In genomic region chr3:113270096-113270495, GRCh38 we compare ENCODE assay signal across 26 cellular contexts. TPM values are rescaled to one million over a fixed set of nuclear protein-coding genes. Genes with fewer than 3 reads are reported as not detected.
A peak's percentile ranks its signal among the peaks of the same experiment; 100 is the strongest.
DNase-seq lines count a peak whose midpoint lies in the region; ATAC-seq and TF ChIP-seq lines count a peak whose summit lies in the region.
"Had no signal": no experiment of that assay in that cellular context is flagged by ENCODE, and none has a peak within 500 bp of the region (broad histone marks: within the 10 kb centered on the region; RNA-seq: fewer than 3 reads in every experiment).

No MANE protein-coding gene starts in this region.

- no peak overlapping the region for H2BK120ac ChIP-seq in mesenchymal stem cell (ENCODE audit: low read depth, low read length)

- H3K9me3 Mint-ChIP-seq in MCF 10A (ENCODE audit: unreplicated experiment), result no peaks in the 10 kb centered on the region
- H3K9me3 Mint-ChIP-seq: activated CD8-positive, alpha-beta T cell treated with anti-CD3 and anti-CD28 coated beads for 36 hours; activated naive CD4-positive, alpha-beta T cell treated with anti-CD3 and anti-CD28 coated beads, Interleukin-2, amount 50 U/mL, for 24 hours; T-helper 2 cell treated with Interferon-gamma antibody and Interleukin-4, amounts not matched to agents 5 μg/mL and 100 μg/mL, for 36 hours had no signal

- H3K18ac ChIP-seq in mesenchymal stem cell (ENCODE audit: low read depth in 1 of 2, low read length in 2 of 2), result no peak overlapping the region

- H3K4me1 ChIP-seq in breast epithelium (peaks cover 0 to 4% of the 10 kb centered on the region in 2 donors), mesenchymal stem cell (ENCODE audit: control insufficient read depth, insufficient read depth, low read depth, low read length) (peaks cover 4% of the 10 kb centered on the region), psoas muscle (peaks cover 1% of the 10 kb centered on the region)

- H4K8ac ChIP-seq in mesenchymal stem cell (ENCODE audit: low read length), result no peak overlapping the region

- H3K9ac ChIP-seq in mesenchymal stem cell (ENCODE audit: low read length), result peak overlapping the region; percentile 35
- H3K9ac ChIP-seq: BLaER1 treated with 17β-estradiol and CSF1 and Interleukin-3, amounts not matched to agents 10 nM and 100 nM had no signal

- POLR2A ChIA-PET in MCF 10A (lab: Yijun Ruan, JAX), result interaction anchor here (0.6 kb wide), 1 partner anchor 471 kb away, joined by 4 read pairs; no protein-coding TSS in a partner anchor

- 78% methylated on average over 2 of the region's 2 CpGs for WGBS in mesenchymal stem cell
- WGBS in psoas muscle, 3 donors, result 74 to 75% (median 74%) methylated on average over 2 of the region's 2 CpGs

- peak overlapping the region; percentile 45 to 70 for H3K27ac ChIP-seq in breast epithelium
- no peak overlapping the region for H3K27ac ChIP-seq in mesenchymal stem cell (ENCODE audit: low read length, poor library complexity, severe bottlenecking)
- H3K27ac ChIP-seq in psoas muscle, result no peak overlapping the region
- H3K27ac ChIP-seq: BLaER1 treated with 17β-estradiol and CSF1 and Interleukin-3, amounts not matched to agents 10 nM and 100 nM; tibial nerve had no signal

- intact Hi-C loops in breast epithelium (cut with DNase I; ENCODE audit: low total_unique reads) (loop anchor here (5.0 kb wide), 2 partner anchors 1117 to 1457 kb away; no protein-coding TSS in a partner anchor), MCF 10A (cut with micrococcal nuclease) (no loop called here), psoas muscle (cut with DNase I) (no loop called here)

- no peaks in the 10 kb centered on the region for H3K36me3 ChIP-seq in breast epithelium
- H3K36me3 ChIP-seq in mesenchymal stem cell (ENCODE audit: control insufficient read depth in 1 of 2, insufficient read depth in 2 of 2, low read depth in 1 of 2, low read length in 2 of 2), result peaks cover 57 to 90% of the 10 kb centered on the region in 2 experiments
- H3K36me3 ChIP-seq in psoas muscle (ENCODE audit: insufficient read depth in 1 of 2, low read depth in 1 of 2), result no peaks in the 10 kb centered on the region
- H3K36me3 ChIP-seq: BLaER1 treated with 17β-estradiol and CSF1 and Interleukin-3, amounts not matched to agents 10 nM and 100 nM had no signal

- H3K4ac ChIP-seq in mesenchymal stem cell (ENCODE audit: low read depth in 1 of 2, low read length in 2 of 2), result no peak overlapping the region

- H2BK12ac ChIP-seq in mesenchymal stem cell (ENCODE audit: low read length in 2 of 2), result no peak overlapping the region

- no peak overlapping the region for H3K14ac ChIP-seq in mesenchymal stem cell (ENCODE audit: low read length in 2 of 2)

- no peak overlapping the region for H2BK5ac ChIP-seq in mesenchymal stem cell (ENCODE audit: low read depth, low read length, poor library complexity, severe bottlenecking)

- no peak overlapping the region for H2AFZ ChIP-seq in mesenchymal stem cell (ENCODE audit: low read depth, low read length)

- H4K91ac ChIP-seq in mesenchymal stem cell (ENCODE audit: low read length), result no peak overlapping the region

- no peak overlapping the region for H3K27ac Mint-ChIP-seq in MCF 10A (ENCODE audit: low read depth, unreplicated experiment)
- H3K27ac Mint-ChIP-seq: activated CD4-positive, alpha-beta T cell treated with anti-CD3 and anti-CD28 coated beads for 36 hours; activated CD8-positive, alpha-beta T cell treated with anti-CD3 and anti-CD28 coated beads for 36 hours; activated naive CD4-positive, alpha-beta T cell treated with anti-CD3 and anti-CD28 coated beads, Interleukin-2, amount 50 U/mL, for 24 hours; T-helper 2 cell treated with Interferon-gamma antibody and Interleukin-4, amounts not matched to agents 5 μg/mL and 100 μg/mL, for 36 hours had no signal

- no peaks in the 10 kb centered on the region for H3K4me1 Mint-ChIP-seq in MCF 10A (ENCODE audit: insufficient read depth, unreplicated experiment)
- H3K4me1 Mint-ChIP-seq: activated CD4-positive, alpha-beta T cell treated with anti-CD3 and anti-CD28 coated beads for 36 hours; activated naive CD4-positive, alpha-beta T cell treated with anti-CD3 and anti-CD28 coated beads, Interleukin-2, amount 50 U/mL, for 24 hours had no signal

- no peak for TF ChIP-seq POLR2A in breast epithelium (IDR thresholded peaks at IDR 0.05)

- H3K4me3 Mint-ChIP-seq in MCF 10A (ENCODE audit: unreplicated experiment), result no peak overlapping the region
- H3K4me3 Mint-ChIP-seq: activated CD4-positive, alpha-beta T cell treated with anti-CD3 and anti-CD28 coated beads for 36 hours; activated CD8-positive, alpha-beta T cell treated with anti-CD3 and anti-CD28 coated beads for 36 hours; activated naive CD4-positive, alpha-beta T cell treated with anti-CD3 and anti-CD28 coated beads, Interleukin-2, amount 50 U/mL, for 24 hours; T-helper 2 cell treated with Interferon-gamma antibody and Interleukin-4, amounts not matched to agents 5 μg/mL and 100 μg/mL, for 36 hours had no signal

- CTCF ChIA-PET in MCF 10A (lab: Yijun Ruan, JAX), result interaction anchor here (0.5 to 3.1 kb wide), 5 partner anchors 9 to 134 kb away, joined by 3 to 9 read pairs (median 3); no protein-coding TSS in a partner anchor

- no peaks in the 10 kb centered on the region for H3K79me1 ChIP-seq in mesenchymal stem cell (replicated peaks; ENCODE audit: low read length, poor library complexity, severe bottlenecking)

- H3K4me3 ChIP-seq in breast epithelium (no peak overlapping the region), mesenchymal stem cell (ENCODE audit: insufficient read depth in 1 of 2, low read depth in 1 of 2, low read length in 2 of 2) (no peak overlapping the region), psoas muscle (no peak overlapping the region)
- H3K4me3 ChIP-seq: BLaER1 treated with 17β-estradiol and CSF1 and Interleukin-3, amounts not matched to agents 10 nM and 100 nM; heart left ventricle; sigmoid colon; tibial nerve had no signal

- ATAC-seq in psoas muscle, result no peak
- ATAC-seq: activated CD4-positive, alpha-beta T cell treated with anti-CD3 and anti-CD28 coated beads for 36 hours; activated CD8-positive, alpha-beta T cell treated with anti-CD3 and anti-CD28 coated beads for 36 hours; HCT116; heart left ventricle; left ventricle myocardium superior had no signal

- BruUV-seq in MCF 10A (replicated peaks; lab: Mats Ljungman, UMichigan), result no TSS peak

- H2AK5ac ChIP-seq in mesenchymal stem cell (ENCODE audit: low read length, severe bottlenecking), result no peak overlapping the region

- H3K27me3 Mint-ChIP-seq in MCF 10A (ENCODE audit: insufficient read depth, unreplicated experiment), result no peaks in the 10 kb centered on the region
- H3K27me3 Mint-ChIP-seq: activated CD4-positive, alpha-beta T cell treated with anti-CD3 and anti-CD28 coated beads for 36 hours; activated CD8-positive, alpha-beta T cell treated with anti-CD3 and anti-CD28 coated beads for 36 hours; activated naive CD4-positive, alpha-beta T cell treated with anti-CD3 and anti-CD28 coated beads, Interleukin-2, amount 50 U/mL, for 24 hours had no signal

- H3K27me3 ChIP-seq in breast epithelium (no peaks in the 10 kb centered on the region), mesenchymal stem cell (ENCODE audit: control insufficient read depth in 1 of 2, insufficient read depth in 1 of 2, low read length in 2 of 2) (no peaks in the 10 kb centered on the region), psoas muscle (ENCODE audit: insufficient read depth in 3 of 3, low read length in 2 of 3) (no peaks in the 10 kb centered on the region)
- H3K27me3 ChIP-seq: BLaER1 treated with 17β-estradiol and CSF1 and Interleukin-3, amounts not matched to agents 10 nM and 100 nM; heart left ventricle; sigmoid colon; tibial nerve had no signal

- no peak overlapping the region for H3K23ac ChIP-seq in mesenchymal stem cell (ENCODE audit: low read length in 2 of 2)

- no peak for DNase-seq in breast epithelium (ENCODE audit: low spot score in 2 of 2)
- no peak for DNase-seq in MCF 10A (ENCODE audit: unreplicated experiment)
- peak; percentile 39 for DNase-seq in cerebellum (ENCODE audit: low spot score)
- no peak for DNase-seq in mesenchymal stem cell
- no peak for DNase-seq in psoas muscle
- DNase-seq in activated T-cell treated with anti-CD3 and anti-CD28 coated beads for 4 hours, result no peak
- no peak for DNase-seq in HCEC 1CT
- DNase-seq: activated CD4-positive, alpha-beta T cell treated with anti-CD3 and anti-CD28 coated beads for 36 hours; activated CD8-positive, alpha-beta T cell treated with anti-CD3 and anti-CD28 coated beads for 36 hours; amniotic stem cell; DND-41; GF-D8; heart left ventricle; islet precursor cell; left ventricle myocardium superior; NCI-H1417 treated with DMSO at 0.1 percent for 48 hours; NCI-H748 treated with DMSO at 0.1 percent for 48 hours; occipital lobe; sigmoid colon; stimulated activated CD4-positive, alpha-beta T cell treated with anti-CD3 and anti-CD28 coated beads, Interleukin-12 subunit alpha, Interleukin-12 subunit beta, amount 100 ng/mL, for 4 hours; stimulated activated CD4-positive, alpha-beta T cell treated with anti-CD3 and anti-CD28 coated beads, Interleukin-4, amount 100 ng/mL, for 1 hour had no signal

- no peaks in the 10 kb centered on the region for H3K36me3 Mint-ChIP-seq in MCF 10A (ENCODE audit: insufficient read depth, unreplicated experiment)
- H3K36me3 Mint-ChIP-seq: activated naive CD4-positive, alpha-beta T cell treated with anti-CD3 and anti-CD28 coated beads, Interleukin-2, amount 50 U/mL, for 24 hours had no signal

- H3K9me3 ChIP-seq in breast epithelium (no peaks in the 10 kb centered on the region), mesenchymal stem cell (ENCODE audit: control insufficient read depth, low read length) (no peaks in the 10 kb centered on the region), psoas muscle (no peaks in the 10 kb centered on the region)
- H3K9me3 ChIP-seq: BLaER1 treated with 17β-estradiol and CSF1 and Interleukin-3, amounts not matched to agents 10 nM and 100 nM; heart left ventricle; sigmoid colon; tibial nerve had no signal

- peak overlapping the region; percentile 44 for H2BK15ac ChIP-seq in mesenchymal stem cell (ENCODE audit: low read depth, poor library complexity, severe bottlenecking)

- H3K4me2 ChIP-seq in mesenchymal stem cell (ENCODE audit: low read length, poor library complexity, severe bottlenecking), result no peak overlapping the region
- H3K4me2 ChIP-seq: BLaER1 treated with 17β-estradiol and CSF1 and Interleukin-3, amounts not matched to agents 10 nM and 100 nM had no signal

- no peak for TF ChIP-seq CTCF in breast epithelium (IDR thresholded peaks at IDR 0.05)
- no peak for TF ChIP-seq CTCF in MCF 10A (IDR thresholded peaks at IDR 0.05; ENCODE audit: unreplicated experiment)
- TF ChIP-seq CTCF in psoas muscle (IDR thresholded peaks at IDR 0.05), result no peak

RNA-seq across cellular contexts. Expression of gene BOC, which starts 58.7 kb away (rescaled TPM):
- total RNA-seq in breast epithelium, result 10 to 100 TPM; 48.8 to 56.6 (median 55.1) TPM
- total RNA-seq in MCF 10A (2022), result 1.8 and 2.3 TPM in 2 replicates
- 88.6 TPM for total RNA-seq in cerebellum
- polyA plus RNA-seq in mesenchymal stem cell (2013, experiment 1 of 2), result 40.7 TPM
- polyA plus RNA-seq in mesenchymal stem cell (2013, experiment 2 of 2), result 41.6 TPM
- 10 to 100 TPM in 1 of 4 donors, 1 to 10 TPM in 3; 3.6 to 15.4 (median 4.6) TPM for total RNA-seq in psoas muscle
- polyA plus RNA-seq in psoas muscle, result 1 to 10 TPM; 1.1 to 3.8 (median 1.8) TPM

Comparison
In these comparisons a context has a peak if more than half of its experiments do, and no peak if none do; other contexts are left out.
1. H3K27ac ChIP-seq: peak in breast epithelium (2 of 2); none in mesenchymal stem cell (single experiment) and psoas muscle (single experiment).